17 cellular contexts compared by ENCODE assay signal in genomic region chr4:14087459-14087858, GRCh38.
A peak's percentile ranks its signal among the peaks of the same experiment; 100 is the strongest.
DNase-seq lines count a peak whose midpoint lies in the region; ATAC-seq, FAIRE-seq and TF ChIP-seq lines count a peak whose summit lies in the region.
"Had no signal": no experiment of that assay in that cellular context is flagged by ENCODE, and none has a peak within 500 bp of the region (broad histone marks: within the 10 kb centered on the region; RNA-seq: fewer than 3 reads in every experiment).

No MANE protein-coding gene starts in this region.

- no peak for TF ChIP-seq CTCF in CD14-positive monocyte (IDR thresholded peaks at IDR 0.05)

- H3K4me3 Mint-ChIP-seq in CD14-positive monocyte, result no peak overlapping the region
- H3K4me3 Mint-ChIP-seq: activated CD8-positive, alpha-beta memory T cell treated with anti-CD3 and anti-CD28 coated beads, Interleukin-2, amount 10 ng/mL, durations not matched to agents 7 days and 5 days had no signal

- H3K27me3 Mint-ChIP-seq in CD14-positive monocyte (ENCODE audit: low read depth in 3 of 3), result peaks cover 0 to 2% (median 0%) of the 10 kb centered on the region in 3 donors
- H3K27me3 Mint-ChIP-seq: activated CD8-positive, alpha-beta memory T cell treated with anti-CD3 and anti-CD28 coated beads, Interleukin-2, amount 10 ng/mL, durations not matched to agents 7 days and 5 days; IgD-negative memory B cell had no signal

- no peaks in the 10 kb centered on the region for H3K36me3 Mint-ChIP-seq in CD14-positive monocyte
- H3K36me3 Mint-ChIP-seq: activated CD8-positive, alpha-beta memory T cell treated with anti-CD3 and anti-CD28 coated beads, Interleukin-2, amount 10 ng/mL, durations not matched to agents 7 days and 5 days; naive B cell had no signal

- no peak for FAIRE-seq in GM12892 (lab: Jason Lieb, UNC)
- FAIRE-seq: D721Med had no signal

- no peak for TF ChIP-seq POLR2A in GM12892 (IDR thresholded peaks at IDR 0.05; ENCODE audit: low read depth, low read length)

- peak; percentile 91 for ATAC-seq in GM18508 (IDR thresholded peaks at IDR 0.05; ENCODE audit: insufficient read depth, unreplicated experiment)
- peak; percentile 78 for ATAC-seq in GM19463 (IDR thresholded peaks at IDR 0.05; ENCODE audit: unreplicated experiment)
- ATAC-seq in HG02763 (IDR thresholded peaks at IDR 0.05; ENCODE audit: unreplicated experiment), result peak; percentile 90
- peak; percentile 79 for ATAC-seq in HG03469 (IDR thresholded peaks at IDR 0.05; ENCODE audit: unreplicated experiment)
- ATAC-seq in HG02610 (IDR thresholded peaks at IDR 0.05; ENCODE audit: unreplicated experiment), result no peak
- ATAC-seq: activated CD8-positive, alpha-beta memory T cell treated with anti-CD3 and anti-CD28 coated beads, Interleukin-2, amount 10 ng/mL, durations not matched to agents 7 days and 5 days; left lung had no signal

- DNase-seq in CD14-positive monocyte (ENCODE audit: low spot score) (no peak), ACHN (no peak), GM12892 (ENCODE audit: insufficient read length) (no peak)
- DNase-seq: activated CD8-positive, alpha-beta memory T cell treated with anti-CD3 and anti-CD28 coated beads, Interleukin-2, amount 10 ng/mL, durations not matched to agents 7 days and 5 days; activated naive CD4-positive, alpha-beta T cell treated with anti-CD3 and anti-CD28 coated beads, Interleukin-2, amount 50 U/mL, for 16 hours; left lung; naive B cell; NCI-H1092 treated with DMSO at 0.1 percent for 48 hours; NCI-H345; SK-N-SH had no signal

- peaks cover 4 to 20% (median 12%) of the 10 kb centered on the region in 7 donors for H3K9me3 Mint-ChIP-seq in CD14-positive monocyte

- intact Hi-C loops in CD14-positive monocyte (cut with micrococcal nuclease), result no loop called here

- no peak overlapping the region for H3K27ac Mint-ChIP-seq in CD14-positive monocyte
- H3K27ac Mint-ChIP-seq: activated CD8-positive, alpha-beta memory T cell treated with anti-CD3 and anti-CD28 coated beads, Interleukin-2, amount 10 ng/mL, durations not matched to agents 7 days and 5 days; IgD-negative memory B cell had no signal

- in situ Hi-C loops in ACHN (cut with HindIII; ENCODE audit: low pct_ligation_motif_present, low pct_unique_long_range_greater_than_20kb, low sequenced_read_pairs), result no loop called here

- H3K4me1 Mint-ChIP-seq in CD14-positive monocyte, result no peaks in the 10 kb centered on the region
- H3K4me1 Mint-ChIP-seq: activated CD8-positive, alpha-beta memory T cell treated with anti-CD3 and anti-CD28 coated beads, Interleukin-2, amount 10 ng/mL, durations not matched to agents 7 days and 5 days had no signal
